In genomic region chr20:45374966-45375365, GRCh38 we compare ENCODE assay signal across 25 cellular contexts. TPM values are rescaled to one million over a fixed set of nuclear protein-coding genes. Genes with fewer than 3 reads are reported as not detected.
DNase-seq lines count a peak whose midpoint lies in the region; ATAC-seq and TF ChIP-seq lines count a peak whose summit lies in the region.
"Had no signal": no experiment of that assay in that cellular context is flagged by ENCODE, and none has a peak within 500 bp of the region (broad histone marks: within the 10 kb centered on the region; RNA-seq: fewer than 3 reads in every experiment).

No MANE protein-coding gene starts in this region.

- H3K27ac Mint-ChIP-seq in activated naive CD8-positive, alpha-beta T cell treated with anti-CD3 and anti-CD28 coated beads, Interleukin-2, amount 10 ng/mL, durations not matched to agents 7 days and 5 days, result peak overlapping the region; percentile 54
- no peak overlapping the region for H3K27ac Mint-ChIP-seq in activated naive CD8-positive, alpha-beta T cell treated with anti-CD3 and anti-CD28 coated beads, Interleukin-2, amount 50 U/mL, for 24 hours
- H3K27ac Mint-ChIP-seq in nephron, result peak overlapping the region; percentile 36 to 98 (median 54)
- H3K27ac Mint-ChIP-seq in progenitor cell of endocrine pancreas, result no peak overlapping the region
- H3K27ac Mint-ChIP-seq: GM23338, HFFc6 had no signal

- H3K27me3 ChIP-seq in ascending aorta, result no peaks in the 10 kb centered on the region

- POLR2A ChIA-PET in activated naive CD8-positive, alpha-beta T cell treated with anti-CD3 and anti-CD28 coated beads, Interleukin-2, amount 10 ng/mL, durations not matched to agents 7 days and 5 days (lab: Charles Lee), result interaction anchor here (1.2 to 5.0 kb wide), 5 partner anchors 32 to 62 kb away, joined by 3 to 31 read pairs (median 3); no protein-coding TSS in a partner anchor

- ATAC-seq in activated naive CD8-positive, alpha-beta T cell treated with anti-CD3 and anti-CD28 coated beads, Interleukin-2, amount 10 ng/mL, durations not matched to agents 7 days and 5 days (ENCODE audit: low read depth), result no peak
- no peak for ATAC-seq in activated naive CD8-positive, alpha-beta T cell treated with anti-CD3 and anti-CD28 coated beads, Interleukin-2, amount 50 U/mL, for 24 hours
- ATAC-seq in HG02840 (IDR thresholded peaks at IDR 0.05; ENCODE audit: low FRiP score, unreplicated experiment), result no peak
- ATAC-seq: CD8-positive, alpha-beta T cell; GM23338; PC-3 had no signal

- H3K9me3 ChIP-seq in ascending aorta, result no peaks in the 10 kb centered on the region
- H3K9me3 ChIP-seq: Caco-2, HAP-1, SK-N-SH had no signal

- intact Hi-C loops in ascending aorta (cut with DNase I), result loop anchor here (1.0 to 5.0 kb wide), 4 partner anchors 31 to 402 kb away; no protein-coding TSS in a partner anchor

- H3K4me1 ChIP-seq in ascending aorta, result peaks cover 0 to 11% of the 10 kb centered on the region in 2 donors
- H3K4me1 ChIP-seq: Caco-2 had no signal

- H3K36me3 ChIP-seq in ascending aorta, result no peaks in the 10 kb centered on the region
- H3K36me3 ChIP-seq: HAP-1 had no signal

- H3K9me3 Mint-ChIP-seq in activated naive CD8-positive, alpha-beta T cell treated with anti-CD3 and anti-CD28 coated beads, Interleukin-2, amount 10 ng/mL, durations not matched to agents 7 days and 5 days, result no peaks in the 10 kb centered on the region
- H3K9me3 Mint-ChIP-seq in activated naive CD8-positive, alpha-beta T cell treated with anti-CD3 and anti-CD28 coated beads, Interleukin-2, amount 50 U/mL, for 24 hours, result no peaks in the 10 kb centered on the region
- no peaks in the 10 kb centered on the region for H3K9me3 Mint-ChIP-seq in nephron
- no peaks in the 10 kb centered on the region for H3K9me3 Mint-ChIP-seq in progenitor cell of endocrine pancreas (ENCODE audit: low read depth)
- H3K9me3 Mint-ChIP-seq: CD8-positive, alpha-beta T cell; GM23338; HFFc6; IgD-negative memory B cell had no signal

- DNase-seq in activated naive CD8-positive, alpha-beta T cell treated with anti-CD3 and anti-CD28 coated beads, Interleukin-2, amount 10 ng/mL, durations not matched to agents 7 days and 5 days, result no peak
- no peak for DNase-seq in activated naive CD8-positive, alpha-beta T cell treated with anti-CD3 and anti-CD28 coated beads, Interleukin-2, amount 50 U/mL, for 24 hours
- no peak for DNase-seq in ascending aorta (ENCODE audit: low spot score in 2 of 2)
- peak; percentile 41 for DNase-seq in ureter (ENCODE audit: low spot score)
- DNase-seq in progenitor cell of endocrine pancreas (ENCODE audit: low spot score, unreplicated experiment), result no peak
- no peak for DNase-seq in NCI-H1694 treated with DMSO at 0.1 percent for 48 hours (lab: John Stamatoyannopoulos, UW)
- DNase-seq: Caco-2; CD8-positive, alpha-beta T cell; HFFc6; MM.1S; NCI-H1048; NCI-H1436; NCI-H187 treated with DMSO at 0.1 percent for 48 hours; NCI-H524; NCI-H774; PC-3; SK-N-SH had no signal

- H3K27ac ChIP-seq in ascending aorta, result peak overlapping the region; percentile 84 to 92
- H3K27ac ChIP-seq: HL-60, KMS-11 had no signal

- peaks cover 4% of the 10 kb centered on the region for H3K36me3 Mint-ChIP-seq in activated naive CD8-positive, alpha-beta T cell treated with anti-CD3 and anti-CD28 coated beads, Interleukin-2, amount 10 ng/mL, durations not matched to agents 7 days and 5 days
- H3K36me3 Mint-ChIP-seq in activated naive CD8-positive, alpha-beta T cell treated with anti-CD3 and anti-CD28 coated beads, Interleukin-2, amount 50 U/mL, for 24 hours (ENCODE audit: low read depth), result peaks cover 4% of the 10 kb centered on the region
- peaks cover 4% of the 10 kb centered on the region for H3K36me3 Mint-ChIP-seq in nephron (ENCODE audit: low read depth)
- H3K36me3 Mint-ChIP-seq in progenitor cell of endocrine pancreas (ENCODE audit: insufficient read depth), result no peaks in the 10 kb centered on the region
- H3K36me3 Mint-ChIP-seq: IgD-negative memory B cell had no signal

- H3K4me1 Mint-ChIP-seq in activated naive CD8-positive, alpha-beta T cell treated with anti-CD3 and anti-CD28 coated beads, Interleukin-2, amount 10 ng/mL, durations not matched to agents 7 days and 5 days, result peaks cover 17% of the 10 kb centered on the region
- peaks cover 30% of the 10 kb centered on the region for H3K4me1 Mint-ChIP-seq in activated naive CD8-positive, alpha-beta T cell treated with anti-CD3 and anti-CD28 coated beads, Interleukin-2, amount 50 U/mL, for 24 hours
- H3K4me1 Mint-ChIP-seq in nephron, result peaks cover 4% of the 10 kb centered on the region
- H3K4me1 Mint-ChIP-seq in progenitor cell of endocrine pancreas (ENCODE audit: low read depth), result peaks cover 9% of the 10 kb centered on the region

- no peak overlapping the region for H3K4me3 Mint-ChIP-seq in activated naive CD8-positive, alpha-beta T cell treated with anti-CD3 and anti-CD28 coated beads, Interleukin-2, amount 10 ng/mL, durations not matched to agents 7 days and 5 days
- no peak overlapping the region for H3K4me3 Mint-ChIP-seq in activated naive CD8-positive, alpha-beta T cell treated with anti-CD3 and anti-CD28 coated beads, Interleukin-2, amount 50 U/mL, for 24 hours
- H3K4me3 Mint-ChIP-seq in nephron (no peak overlapping the region), progenitor cell of endocrine pancreas (ENCODE audit: low read depth) (no peak overlapping the region)
- H3K4me3 Mint-ChIP-seq: GM23338, HFFc6 had no signal

- TF ChIP-seq CTCF in ascending aorta (IDR thresholded peaks at IDR 0.05) (no peak), nephron (IDR thresholded peaks at IDR 0.05; ENCODE audit: unreplicated experiment in 3 of 3) (no peak), progenitor cell of endocrine pancreas (IDR thresholded peaks at IDR 0.05; ENCODE audit: unreplicated experiment) (no peak)

- H3K27me3 Mint-ChIP-seq in activated naive CD8-positive, alpha-beta T cell treated with anti-CD3 and anti-CD28 coated beads, Interleukin-2, amount 10 ng/mL, durations not matched to agents 7 days and 5 days, result no peaks in the 10 kb centered on the region
- H3K27me3 Mint-ChIP-seq in activated naive CD8-positive, alpha-beta T cell treated with anti-CD3 and anti-CD28 coated beads, Interleukin-2, amount 50 U/mL, for 24 hours, result no peaks in the 10 kb centered on the region
- H3K27me3 Mint-ChIP-seq in nephron (ENCODE audit: low read depth) (peaks cover 7% of the 10 kb centered on the region), progenitor cell of endocrine pancreas (peaks cover 4% of the 10 kb centered on the region)
- H3K27me3 Mint-ChIP-seq: IgD-negative memory B cell had no signal

- no peak overlapping the region for H3K4me3 ChIP-seq in ascending aorta
- H3K4me3 ChIP-seq: GM23338, HAP-1 had no signal

RNA-seq across cellular contexts. Expression of gene TP53TG5, which starts 3.2 kb away (rescaled TPM):
- not detected for total RNA-seq in activated naive CD8-positive, alpha-beta T cell treated with anti-CD3 and anti-CD28 coated beads, Interleukin-2, amount 10 ng/mL, durations not matched to agents 7 days and 5 days
- not detected for total RNA-seq in ascending aorta
- 1.2 TPM for total RNA-seq in ureter
- total RNA-seq in progenitor cell of endocrine pancreas, result not detected in 2 replicates
- total RNA-seq: A172, Caco-2, GM23338, HFFc6, PC-3 had no signal

RNA-seq across cellular contexts. Expression of gene SYS1, which starts 12.0 kb away (rescaled TPM):
- total RNA-seq in activated naive CD8-positive, alpha-beta T cell treated with anti-CD3 and anti-CD28 coated beads, Interleukin-2, amount 10 ng/mL, durations not matched to agents 7 days and 5 days, result 10 to 100 TPM; 34.9 to 38.6 TPM
- total RNA-seq in ascending aorta (27.4 TPM), ureter (28.8 TPM), progenitor cell of endocrine pancreas (31.1 and 31.9 TPM in 2 replicates)

RNA-seq across cellular contexts. Expression of gene SDC4, which starts 26.7 kb away (rescaled TPM):
- total RNA-seq in activated naive CD8-positive, alpha-beta T cell treated with anti-CD3 and anti-CD28 coated beads, Interleukin-2, amount 10 ng/mL, durations not matched to agents 7 days and 5 days, result 1 to 10 TPM; 7.0 to 7.1 TPM
- total RNA-seq in ascending aorta (63.8 TPM), ureter (215 TPM), progenitor cell of endocrine pancreas (112 and 121 TPM in 2 replicates)

RNA-seq across cellular contexts. Expression of gene DBNDD2, which starts 33.1 kb away (rescaled TPM):
- total RNA-seq in activated naive CD8-positive, alpha-beta T cell treated with anti-CD3 and anti-CD28 coated beads, Interleukin-2, amount 10 ng/mL, durations not matched to agents 7 days and 5 days, result 10 to 100 TPM; 21.1 TPM
- total RNA-seq in ascending aorta (100 TPM), ureter (63.0 TPM), progenitor cell of endocrine pancreas (22.0 and 23.2 TPM in 2 replicates)

RNA-seq across cellular contexts. Expression of gene PIGT, which starts 41.0 kb away (rescaled TPM):
- 10 to 100 TPM; 64.9 to 72.7 TPM for total RNA-seq in activated naive CD8-positive, alpha-beta T cell treated with anti-CD3 and anti-CD28 coated beads, Interleukin-2, amount 10 ng/mL, durations not matched to agents 7 days and 5 days
- total RNA-seq in ascending aorta, result 142 TPM
- total RNA-seq in ureter, result 94.3 TPM
- 85.1 and 87.7 TPM in 2 replicates for total RNA-seq in progenitor cell of endocrine pancreas

Comparison
In these comparisons a context has a peak if more than half of its experiments do, and no peak if none do; other contexts are left out.
1. H3K27ac Mint-ChIP-seq: peak in activated naive CD8-positive, alpha-beta T cell treated with anti-CD3 and anti-CD28 coated beads, Interleukin-2, amount 10 ng/mL, durations not matched to agents 7 days and 5 days (single experiment) and nephron (3 of 3); none in activated naive CD8-positive, alpha-beta T cell treated with anti-CD3 and anti-CD28 coated beads, Interleukin-2, amount 50 U/mL, for 24 hours (single experiment) and progenitor cell of endocrine pancreas (single experiment).